Comparison of ENCODE assay signal across 8 cellular contexts in genomic region chr7:23531794-23532489, GRCh38. TPM values are rescaled to one million over a fixed set of nuclear protein-coding genes. Genes with fewer than 3 reads are reported as not detected.
DNase-seq lines count a peak whose midpoint lies in the region; ATAC-seq and TF ChIP-seq lines count a peak whose summit lies in the region.

Gene TRA2A, minus strand, starts transcription at chr7:23531981. Its CDS starts 157 bp downstream, at chr7:23531824.

- no peaks in the 10 kb centered on the region for H3F3A ChIP-seq in smooth muscle cell (ENCODE audit: low read depth)

- H3K36me3 Mint-ChIP-seq in activated B cell treated with CpG ODN at 0.5 μM for 24 hours (ENCODE audit: low read depth) = peaks cover 31% of the 10 kb centered on the region

- H3K27me3 ChIP-seq in smooth muscle cell (ENCODE audit: low read depth) = no peaks in the 10 kb centered on the region

- no peaks in the 10 kb centered on the region for H3K36me3 ChIP-seq in smooth muscle cell (ENCODE audit: low read depth)

- no peaks in the 10 kb centered on the region for H3K9me3 ChIP-seq in smooth muscle cell (replicated peaks; ENCODE audit: low read depth)

- peak within 1 kb of the TSS; percentile 99 for H3K4me3 Mint-ChIP-seq in activated B cell treated with CpG ODN at 0.5 μM for 24 hours

- H3K4me3 ChIP-seq in cardiac fibroblast (replicated peaks in 1 of 2; ENCODE audit: low read depth in 2 of 2, low read length in 2 of 2) = peak within 1 kb of the TSS; percentile 67 to 97
- peak within 1 kb of the TSS; percentile 98 for H3K4me3 ChIP-seq in smooth muscle cell

- peak within 1 kb of the TSS; percentile 89 for H3K4me2 ChIP-seq in smooth muscle cell

- H2AFZ ChIP-seq in smooth muscle cell (ENCODE audit: low read depth) = peak within 1 kb of the TSS; percentile 87

- peak; percentile 94 for ATAC-seq in GM19025 (IDR thresholded peaks at IDR 0.05; ENCODE audit: low read depth, unreplicated experiment)
- ATAC-seq in HG03280 (IDR thresholded peaks at IDR 0.05; ENCODE audit: unreplicated experiment) = peak; percentile 95
- peak; percentile 89 for ATAC-seq in activated B cell treated with CpG ODN at 0.5 μM for 24 hours (ENCODE audit: low read depth)

- peak within 1 kb of the TSS; percentile 100 for H3K27ac Mint-ChIP-seq in activated B cell treated with CpG ODN at 0.5 μM for 24 hours

- WGBS in smooth muscle cell (ENCODE audit: low lambda C conversion rate) = 6% methylated on average over 50 of the region's 50 CpGs

- H4K20me1 ChIP-seq in smooth muscle cell (ENCODE audit: low read depth) = peaks cover 45% of the 10 kb centered on the region

- intact Hi-C loops in activated B cell treated with CpG ODN at 0.5 μM for 24 hours (cut with micrococcal nuclease) = loop anchor here (1.0 to 10.0 kb wide), 13 partner anchors 15 to 1593 kb away; partner anchors contain the start of genes CYCS, HYCC1, IGF2BP3 and KLHL7

- POLR2A ChIA-PET in activated B cell treated with CpG ODN at 0.5 μM for 24 hours (lab: Charles Lee) = interaction anchor here (0.6 to 1.6 kb wide), 11 partner anchors 8 to 231 kb away, joined by 3 to 8 read pairs (median 4); partner anchors contain the start of genes CCDC126 and FAM221A

- H3K4me1 ChIP-seq in smooth muscle cell (ENCODE audit: low read depth) = peaks cover 32% of the 10 kb centered on the region

- DNase-seq in AG09319 (ENCODE audit: extremely low read depth, low read depth) (peak; percentile 89), NCI-H345 (lab: John Stamatoyannopoulos, UW) (peak; percentile 97), activated B cell treated with CpG ODN at 0.5 μM for 24 hours (peak; percentile 97), cardiac fibroblast (ENCODE audit: low read depth in 2 of 2) (peak; percentile 96), iPS-NIHi7 (ENCODE audit: extremely low spot score) (peak; percentile 95), smooth muscle cell (lab: John Stamatoyannopoulos, UW; ENCODE audit: unreplicated experiment) (peak; percentile 86)

- H3K9ac ChIP-seq in smooth muscle cell (ENCODE audit: low read depth) = peak within 1 kb of the TSS; percentile 100

- H3K27me3 Mint-ChIP-seq in activated B cell treated with CpG ODN at 0.5 μM for 24 hours = no peaks in the 10 kb centered on the region

- peak within 1 kb of the TSS; percentile 98 for H3K27ac ChIP-seq in smooth muscle cell (ENCODE audit: low read depth)

- H3K4me1 Mint-ChIP-seq in activated B cell treated with CpG ODN at 0.5 μM for 24 hours = peaks cover 49% of the 10 kb centered on the region

- no peak for TF ChIP-seq CTCF in AG09319 (IDR thresholded peaks at IDR 0.05; ENCODE audit: low read depth, low read length)
- no peak for TF ChIP-seq CTCF in activated B cell treated with CpG ODN at 0.5 μM for 24 hours (IDR thresholded peaks at IDR 0.05)
- no peak for TF ChIP-seq CTCF in cardiac fibroblast (IDR thresholded peaks at IDR 0.05; ENCODE audit: low read depth, low read length)
- no peak for TF ChIP-seq CTCF in smooth muscle cell (IDR thresholded peaks at IDR 0.05; ENCODE audit: borderline replicate concordance, insufficient read depth, poor library complexity, severe bottlenecking)

- H3K9me3 Mint-ChIP-seq in activated B cell treated with CpG ODN at 0.5 μM for 24 hours = no peaks in the 10 kb centered on the region

- peaks cover 48% of the 10 kb centered on the region for H3K79me2 ChIP-seq in smooth muscle cell (ENCODE audit: low read depth)

- CTCF ChIA-PET in activated B cell treated with CpG ODN at 0.5 μM for 24 hours (lab: Charles Lee) = interaction anchor here (1.0 to 1.7 kb wide), 4 partner anchors 12 to 258 kb away, joined by 3 to 6 read pairs (median 6); no protein-coding TSS in a partner anchor

RNA-seq across cellular contexts. Expression of gene TRA2A, which starts in this region (rescaled TPM):
- total RNA-seq in activated B cell treated with CpG ODN at 0.5 μM for 24 hours (123 and 144 TPM in 2 replicates), smooth muscle cell (77.0 and 89.0 TPM in 2 replicates)
- polyA plus RNA-seq in smooth muscle cell = 43.0 and 43.9 TPM in 2 replicates

Comparison
In these comparisons a context has a peak if more than half of its experiments do, and no peak if none do; other contexts are left out.
1. Peak in every context shown above with its lines: DNase-seq, ATAC-seq, H3K4me3 ChIP-seq and H3K27ac ChIP-seq.